Comparison of ENCODE assay signal across 1 cellular context in the genomic region with DNA sequence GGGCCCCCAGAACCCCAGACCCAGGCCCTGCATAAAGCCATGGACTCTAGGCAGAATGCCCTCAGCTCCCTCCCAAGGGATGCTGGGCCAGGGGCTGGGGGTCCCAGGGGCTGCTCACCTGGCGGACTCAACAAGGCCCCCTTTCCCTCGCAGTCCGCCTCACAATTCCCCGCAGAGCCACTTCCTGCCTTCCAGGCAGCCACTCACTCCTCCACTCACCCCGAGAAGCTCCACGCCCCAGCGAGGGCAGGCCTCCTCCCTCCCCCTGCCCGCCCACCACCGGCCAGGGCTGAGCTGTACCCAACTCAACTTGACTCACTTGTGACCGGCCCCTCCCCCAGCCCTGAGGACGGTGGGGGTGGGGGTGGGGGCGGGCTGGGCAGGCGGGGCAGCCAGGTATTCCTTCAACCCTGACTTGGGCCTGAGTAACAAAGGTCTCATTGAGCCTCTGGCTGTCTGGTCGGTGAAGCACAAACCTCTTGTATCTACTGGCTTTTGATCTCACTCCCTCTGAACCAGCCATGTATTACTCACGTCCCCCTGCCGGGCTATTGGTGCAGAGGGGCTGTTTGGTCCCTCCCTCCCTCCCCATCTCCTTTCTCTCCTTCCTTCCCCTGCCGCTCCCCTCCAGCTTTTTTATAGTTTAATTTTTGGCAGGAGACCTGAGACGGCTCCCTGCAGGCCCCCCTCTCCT.
TF ChIP-seq lines count a peak whose summit lies in the region.

No MANE protein-coding gene starts in this region.

TF ChIP-seq in HepG2, 621 proteins besides CTCF, POLR2A, EP300 and RAD21 (continued from another document and continues in another):
- TF ChIP-seq, protein P1, sequence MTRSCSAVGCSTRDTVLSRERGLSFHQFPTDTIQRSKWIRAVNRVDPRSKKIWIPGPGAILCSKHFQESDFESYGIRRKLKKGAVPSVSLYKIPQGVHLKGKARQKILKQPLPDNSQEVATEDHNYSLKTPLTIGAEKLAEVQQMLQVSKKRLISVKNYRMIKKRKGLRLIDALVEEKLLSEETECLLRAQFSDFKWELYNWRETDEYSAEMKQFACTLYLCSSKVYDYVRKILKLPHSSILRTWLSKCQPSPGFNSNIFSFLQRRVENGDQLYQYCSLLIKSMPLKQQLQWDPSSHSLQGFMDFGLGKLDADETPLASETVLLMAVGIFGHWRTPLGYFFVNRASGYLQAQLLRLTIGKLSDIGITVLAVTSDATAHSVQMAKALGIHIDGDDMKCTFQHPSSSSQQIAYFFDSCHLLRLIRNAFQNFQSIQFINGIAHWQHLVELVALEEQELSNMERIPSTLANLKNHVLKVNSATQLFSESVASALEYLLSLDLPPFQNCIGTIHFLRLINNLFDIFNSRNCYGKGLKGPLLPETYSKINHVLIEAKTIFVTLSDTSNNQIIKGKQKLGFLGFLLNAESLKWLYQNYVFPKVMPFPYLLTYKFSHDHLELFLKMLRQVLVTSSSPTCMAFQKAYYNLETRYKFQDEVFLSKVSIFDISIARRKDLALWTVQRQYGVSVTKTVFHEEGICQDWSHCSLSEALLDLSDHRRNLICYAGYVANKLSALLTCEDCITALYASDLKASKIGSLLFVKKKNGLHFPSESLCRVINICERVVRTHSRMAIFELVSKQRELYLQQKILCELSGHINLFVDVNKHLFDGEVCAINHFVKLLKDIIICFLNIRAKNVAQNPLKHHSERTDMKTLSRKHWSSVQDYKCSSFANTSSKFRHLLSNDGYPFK (CRISPR knock-in tag; IDR thresholded peaks at IDR 0.05; ENCODE audit: borderline replicate concordance), result no peak
- TF ChIP-seq, protein P2, sequence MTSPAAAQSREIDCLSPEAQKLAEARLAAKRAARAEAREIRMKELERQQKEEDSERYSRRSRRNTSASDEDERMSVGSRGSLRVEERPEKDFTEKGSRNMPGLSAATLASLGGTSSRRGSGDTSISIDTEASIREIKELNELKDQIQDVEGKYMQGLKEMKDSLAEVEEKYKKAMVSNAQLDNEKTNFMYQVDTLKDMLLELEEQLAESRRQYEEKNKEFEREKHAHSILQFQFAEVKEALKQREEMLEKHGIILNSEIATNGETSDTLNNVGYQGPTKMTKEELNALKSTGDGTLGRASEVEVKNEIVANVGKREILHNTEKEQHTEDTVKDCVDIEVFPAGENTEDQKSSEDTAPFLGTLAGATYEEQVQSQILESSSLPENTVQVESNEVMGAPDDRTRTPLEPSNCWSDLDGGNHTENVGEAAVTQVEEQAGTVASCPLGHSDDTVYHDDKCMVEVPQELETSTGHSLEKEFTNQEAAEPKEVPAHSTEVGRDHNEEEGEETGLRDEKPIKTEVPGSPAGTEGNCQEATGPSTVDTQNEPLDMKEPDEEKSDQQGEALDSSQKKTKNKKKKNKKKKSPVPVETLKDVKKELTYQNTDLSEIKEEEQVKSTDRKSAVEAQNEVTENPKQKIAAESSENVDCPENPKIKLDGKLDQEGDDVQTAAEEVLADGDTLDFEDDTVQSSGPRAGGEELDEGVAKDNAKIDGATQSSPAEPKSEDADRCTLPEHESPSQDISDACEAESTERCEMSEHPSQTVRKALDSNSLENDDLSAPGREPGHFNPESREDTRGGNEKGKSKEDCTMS (CRISPR knock-in tag; conservative IDR thresholded peaks at IDR 0.05), result no peak
- TF ChIP-seq, protein P3, sequence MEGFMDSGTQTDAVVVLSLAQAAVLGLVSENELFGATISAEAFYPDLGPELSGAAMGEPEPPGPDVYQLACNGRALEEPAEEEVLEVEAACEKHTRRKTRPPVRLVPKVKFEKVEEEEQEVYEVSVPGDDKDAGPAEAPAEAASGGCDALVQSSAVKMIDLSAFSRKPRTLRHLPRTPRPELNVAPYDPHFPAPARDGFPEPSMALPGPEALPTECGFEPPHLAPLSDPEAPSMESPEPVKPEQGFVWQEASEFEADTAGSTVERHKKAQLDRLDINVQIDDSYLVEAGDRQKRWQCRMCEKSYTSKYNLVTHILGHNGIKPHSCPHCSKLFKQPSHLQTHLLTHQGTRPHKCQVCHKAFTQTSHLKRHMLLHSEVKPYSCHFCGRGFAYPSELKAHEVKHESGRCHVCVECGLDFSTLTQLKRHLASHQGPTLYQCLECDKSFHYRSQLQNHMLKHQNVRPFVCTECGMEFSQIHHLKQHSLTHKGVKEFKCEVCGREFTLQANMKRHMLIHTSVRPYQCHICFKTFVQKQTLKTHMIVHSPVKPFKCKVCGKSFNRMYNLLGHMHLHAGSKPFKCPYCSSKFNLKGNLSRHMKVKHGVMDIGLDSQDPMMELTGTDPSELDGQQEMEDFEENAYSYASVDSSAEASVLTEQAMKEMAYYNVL (CRISPR knock-in tag; IDR thresholded peaks at IDR 0.05; ENCODE audit: borderline replicate concordance), result 0 out of 2 replicates have a peak, but pooled peaks have one; percentile 2
- TF ChIP-seq ATF7 (IDR thresholded peaks at IDR 0.05) (no peak), ATF7 (CRISPR knock-in tag; IDR thresholded peaks at IDR 0.05) (no peak), PLRG1 (conservative IDR thresholded peaks at IDR 0.05) (no peak), ZNF138 (CRISPR knock-in tag; IDR thresholded peaks at IDR 0.05; ENCODE audit: low read depth) (no peak), KDM5B (CRISPR knock-in tag; IDR thresholded peaks at IDR 0.05; ENCODE audit: borderline replicate concordance) (no peak), BHLHE40 (IDR thresholded peaks at IDR 0.05; ENCODE audit: low read length) (no peak), GABPA (IDR thresholded peaks at IDR 0.05; ENCODE audit: low read depth, low read length) (no peak), GABPA (CRISPR knock-in tag; IDR thresholded peaks at IDR 0.05; ENCODE audit: low read depth) (no peak), ZSCAN31 (CRISPR knock-in tag; IDR thresholded peaks at IDR 0.05; ENCODE audit: low read depth) (no peak), ZBTB7B (CRISPR knock-in tag; IDR thresholded peaks at IDR 0.05) (peak; percentile 38; the same call in 1 of the 2 replicates), ZNF333 (CRISPR knock-in tag; IDR thresholded peaks at IDR 0.05; ENCODE audit: borderline replicate concordance) (no peak), PCBP1 (IDR thresholded peaks at IDR 0.05; ENCODE audit: borderline replicate concordance, low read depth, low read length) (0 out of 2 replicates have a peak, but pooled peaks have one; percentile 33), ZSCAN20 (CRISPR knock-in tag; IDR thresholded peaks at IDR 0.05; ENCODE audit: borderline replicate concordance) (no peak)
- TF ChIP-seq, protein P4, sequence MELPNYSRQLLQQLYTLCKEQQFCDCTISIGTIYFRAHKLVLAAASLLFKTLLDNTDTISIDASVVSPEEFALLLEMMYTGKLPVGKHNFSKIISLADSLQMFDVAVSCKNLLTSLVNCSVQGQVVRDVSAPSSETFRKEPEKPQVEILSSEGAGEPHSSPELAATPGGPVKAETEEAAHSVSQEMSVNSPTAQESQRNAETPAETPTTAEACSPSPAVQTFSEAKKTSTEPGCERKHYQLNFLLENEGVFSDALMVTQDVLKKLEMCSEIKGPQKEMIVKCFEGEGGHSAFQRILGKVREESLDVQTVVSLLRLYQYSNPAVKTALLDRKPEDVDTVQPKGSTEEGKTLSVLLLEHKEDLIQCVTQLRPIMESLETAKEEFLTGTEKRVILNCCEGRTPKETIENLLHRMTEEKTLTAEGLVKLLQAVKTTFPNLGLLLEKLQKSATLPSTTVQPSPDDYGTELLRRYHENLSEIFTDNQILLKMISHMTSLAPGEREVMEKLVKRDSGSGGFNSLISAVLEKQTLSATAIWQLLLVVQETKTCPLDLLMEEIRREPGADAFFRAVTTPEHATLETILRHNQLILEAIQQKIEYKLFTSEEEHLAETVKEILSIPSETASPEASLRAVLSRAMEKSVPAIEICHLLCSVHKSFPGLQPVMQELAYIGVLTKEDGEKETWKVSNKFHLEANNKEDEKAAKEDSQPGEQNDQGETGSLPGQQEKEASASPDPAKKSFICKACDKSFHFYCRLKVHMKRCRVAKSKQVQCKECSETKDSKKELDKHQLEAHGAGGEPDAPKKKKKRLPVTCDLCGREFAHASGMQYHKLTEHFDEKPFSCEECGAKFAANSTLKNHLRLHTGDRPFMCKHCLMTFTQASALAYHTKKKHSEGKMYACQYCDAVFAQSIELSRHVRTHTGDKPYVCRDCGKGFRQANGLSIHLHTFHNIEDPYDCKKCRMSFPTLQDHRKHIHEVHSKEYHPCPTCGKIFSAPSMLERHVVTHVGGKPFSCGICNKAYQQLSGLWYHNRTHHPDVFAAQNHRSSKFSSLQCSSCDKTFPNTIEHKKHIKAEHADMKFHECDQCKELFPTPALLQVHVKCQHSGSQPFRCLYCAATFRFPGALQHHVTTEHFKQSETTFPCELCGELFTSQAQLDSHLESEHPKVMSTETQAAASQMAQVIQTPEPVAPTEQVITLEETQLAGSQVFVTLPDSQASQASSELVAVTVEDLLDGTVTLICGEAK (IDR thresholded peaks at IDR 0.05), result no peak
- TF ChIP-seq, protein P4 (CRISPR knock-in tag; IDR thresholded peaks at IDR 0.05), result peak; percentile 40; the same call in 1 of the 2 replicates
- TF ChIP-seq, protein P5, sequence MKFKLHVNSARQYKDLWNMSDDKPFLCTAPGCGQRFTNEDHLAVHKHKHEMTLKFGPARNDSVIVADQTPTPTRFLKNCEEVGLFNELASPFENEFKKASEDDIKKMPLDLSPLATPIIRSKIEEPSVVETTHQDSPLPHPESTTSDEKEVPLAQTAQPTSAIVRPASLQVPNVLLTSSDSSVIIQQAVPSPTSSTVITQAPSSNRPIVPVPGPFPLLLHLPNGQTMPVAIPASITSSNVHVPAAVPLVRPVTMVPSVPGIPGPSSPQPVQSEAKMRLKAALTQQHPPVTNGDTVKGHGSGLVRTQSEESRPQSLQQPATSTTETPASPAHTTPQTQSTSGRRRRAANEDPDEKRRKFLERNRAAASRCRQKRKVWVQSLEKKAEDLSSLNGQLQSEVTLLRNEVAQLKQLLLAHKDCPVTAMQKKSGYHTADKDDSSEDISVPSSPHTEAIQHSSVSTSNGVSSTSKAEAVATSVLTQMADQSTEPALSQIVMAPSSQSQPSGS (CRISPR knock-in tag; IDR thresholded peaks at IDR 0.05), result 0 out of 2 replicates have a peak, but pooled peaks have one; percentile 43
- TF ChIP-seq, protein P6, sequence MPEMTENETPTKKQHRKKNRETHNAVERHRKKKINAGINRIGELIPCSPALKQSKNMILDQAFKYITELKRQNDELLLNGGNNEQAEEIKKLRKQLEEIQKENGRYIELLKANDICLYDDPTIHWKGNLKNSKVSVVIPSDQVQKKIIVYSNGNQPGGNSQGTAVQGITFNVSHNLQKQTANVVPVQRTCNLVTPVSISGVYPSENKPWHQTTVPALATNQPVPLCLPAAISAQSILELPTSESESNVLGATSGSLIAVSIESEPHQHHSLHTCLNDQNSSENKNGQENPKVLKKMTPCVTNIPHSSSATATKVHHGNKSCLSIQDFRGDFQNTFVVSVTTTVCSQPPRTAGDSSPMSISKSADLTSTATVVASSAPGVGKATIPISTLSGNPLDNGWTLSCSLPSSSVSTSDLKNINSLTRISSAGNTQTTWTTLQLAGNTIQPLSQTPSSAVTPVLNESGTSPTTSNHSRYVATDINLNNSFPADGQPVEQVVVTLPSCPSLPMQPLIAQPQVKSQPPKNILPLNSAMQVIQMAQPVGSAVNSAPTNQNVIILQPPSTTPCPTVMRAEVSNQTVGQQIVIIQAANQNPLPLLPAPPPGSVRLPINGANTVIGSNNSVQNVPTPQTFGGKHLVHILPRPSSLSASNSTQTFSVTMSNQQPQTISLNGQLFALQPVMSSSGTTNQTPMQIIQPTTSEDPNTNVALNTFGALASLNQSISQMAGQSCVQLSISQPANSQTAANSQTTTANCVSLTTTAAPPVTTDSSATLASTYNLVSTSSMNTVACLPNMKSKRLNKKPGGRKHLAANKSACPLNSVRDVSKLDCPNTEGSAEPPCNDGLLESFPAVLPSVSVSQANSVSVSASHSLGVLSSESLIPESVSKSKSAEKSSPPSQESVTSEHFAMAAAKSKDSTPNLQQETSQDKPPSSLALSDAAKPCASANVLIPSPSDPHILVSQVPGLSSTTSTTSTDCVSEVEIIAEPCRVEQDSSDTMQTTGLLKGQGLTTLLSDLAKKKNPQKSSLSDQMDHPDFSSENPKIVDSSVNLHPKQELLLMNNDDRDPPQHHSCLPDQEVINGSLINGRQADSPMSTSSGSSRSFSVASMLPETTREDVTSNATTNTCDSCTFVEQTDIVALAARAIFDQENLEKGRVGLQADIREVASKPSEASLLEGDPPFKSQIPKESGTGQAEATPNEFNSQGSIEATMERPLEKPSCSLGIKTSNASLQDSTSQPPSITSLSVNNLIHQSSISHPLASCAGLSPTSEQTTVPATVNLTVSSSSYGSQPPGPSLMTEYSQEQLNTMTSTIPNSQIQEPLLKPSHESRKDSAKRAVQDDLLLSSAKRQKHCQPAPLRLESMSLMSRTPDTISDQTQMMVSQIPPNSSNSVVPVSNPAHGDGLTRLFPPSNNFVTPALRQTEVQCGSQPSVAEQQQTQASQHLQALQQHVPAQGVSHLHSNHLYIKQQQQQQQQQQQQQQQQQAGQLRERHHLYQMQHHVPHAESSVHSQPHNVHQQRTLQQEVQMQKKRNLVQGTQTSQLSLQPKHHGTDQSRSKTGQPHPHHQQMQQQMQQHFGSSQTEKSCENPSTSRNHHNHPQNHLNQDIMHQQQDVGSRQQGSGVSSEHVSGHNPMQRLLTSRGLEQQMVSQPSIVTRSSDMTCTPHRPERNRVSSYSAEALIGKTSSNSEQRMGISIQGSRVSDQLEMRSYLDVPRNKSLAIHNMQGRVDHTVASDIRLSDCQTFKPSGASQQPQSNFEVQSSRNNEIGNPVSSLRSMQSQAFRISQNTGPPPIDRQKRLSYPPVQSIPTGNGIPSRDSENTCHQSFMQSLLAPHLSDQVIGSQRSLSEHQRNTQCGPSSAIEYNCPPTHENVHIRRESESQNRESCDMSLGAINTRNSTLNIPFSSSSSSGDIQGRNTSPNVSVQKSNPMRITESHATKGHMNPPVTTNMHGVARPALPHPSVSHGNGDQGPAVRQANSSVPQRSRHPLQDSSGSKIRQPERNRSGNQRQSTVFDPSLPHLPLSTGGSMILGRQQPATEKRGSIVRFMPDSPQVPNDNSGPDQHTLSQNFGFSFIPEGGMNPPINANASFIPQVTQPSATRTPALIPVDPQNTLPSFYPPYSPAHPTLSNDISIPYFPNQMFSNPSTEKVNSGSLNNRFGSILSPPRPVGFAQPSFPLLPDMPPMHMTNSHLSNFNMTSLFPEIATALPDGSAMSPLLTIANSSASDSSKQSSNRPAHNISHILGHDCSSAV (CRISPR knock-in tag; IDR thresholded peaks at IDR 0.05; ENCODE audit: borderline replicate concordance), result no peak
